8 cellular contexts compared by ENCODE assay signal in the genomic region with DNA sequence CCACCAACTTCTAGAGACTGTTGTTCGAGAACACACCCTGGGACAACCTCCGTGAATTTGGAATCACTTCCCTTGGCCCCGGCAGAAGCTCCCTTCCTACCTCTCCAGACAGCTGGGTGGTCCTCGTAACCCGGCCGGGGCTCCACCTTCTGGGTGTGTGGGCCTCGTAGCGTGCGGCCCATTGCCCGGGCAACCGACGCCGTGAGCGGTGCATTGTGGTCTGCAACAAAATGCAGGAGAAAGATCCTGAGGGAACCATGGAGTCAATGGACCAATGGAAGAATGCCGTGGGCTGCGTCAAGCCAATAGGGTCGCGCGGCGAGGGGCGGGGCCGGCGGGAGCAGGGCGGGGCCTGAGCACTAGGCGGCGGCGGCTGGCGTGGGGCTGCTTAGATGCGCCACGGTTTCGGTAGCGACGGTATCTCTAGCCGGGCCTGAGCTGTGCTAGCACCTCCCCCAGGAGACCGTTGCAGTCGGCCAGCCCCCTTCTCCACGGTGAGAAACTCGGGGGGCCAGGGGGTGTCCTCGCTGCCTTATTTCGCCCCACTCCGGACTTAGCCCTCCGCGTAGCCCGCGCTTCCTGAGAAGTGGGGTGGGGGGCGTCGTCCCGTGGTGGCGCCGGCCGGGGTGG. TPM values are rescaled to one million over a fixed set of nuclear protein-coding genes. Genes with fewer than 3 reads are reported as not detected.
DNase-seq lines count a peak whose midpoint lies in the region; ATAC-seq, FAIRE-seq and TF ChIP-seq lines count a peak whose summit lies in the region.

A gene (plus strand): TSS at position 391 of the 630 bp plus-strand sequence. CDS start 309 bp downstream, outside the sequence.

- H3K4me1 ChIP-seq in OCI-LY3 (ENCODE audit: low read length) (peaks cover 14% of the 10 kb centered on the region), endothelial cell of umbilical vein (ENCODE audit: control insufficient read depth, extremely low read depth, insufficient read depth, low read length) (peaks cover 15% of the 10 kb centered on the region)

- H3K27me3 ChIP-seq in OCI-LY3 (ENCODE audit: low read depth, low read length) (no peaks in the 10 kb centered on the region), endothelial cell of umbilical vein (ENCODE audit: control insufficient read depth in 2 of 2, insufficient read depth in 2 of 2, low read length in 2 of 2) (no peaks in the 10 kb centered on the region)

- peak; percentile 99 for TF ChIP-seq POLR2A in endothelial cell of umbilical vein (IDR thresholded peaks at IDR 0.05; ENCODE audit: low read depth, low read length)

- no peaks in the 10 kb centered on the region for H3K9me3 ChIP-seq in OCI-LY3 (ENCODE audit: insufficient read depth, low read length)
- no peaks in the 10 kb centered on the region for H3K9me3 ChIP-seq in endothelial cell of umbilical vein (replicated peaks; ENCODE audit: control insufficient read depth, insufficient read depth, low read length)

- peak within 1 kb of the TSS; percentile 66; the same call in 1 of the 2 replicates for H2AFZ ChIP-seq in OCI-LY3 (ENCODE audit: low read depth, low read length)
- H2AFZ ChIP-seq in endothelial cell of umbilical vein (ENCODE audit: low read depth, low read length) = peak within 1 kb of the TSS; percentile 4

- peak within 1 kb of the TSS; percentile 96 for H3K4me2 ChIP-seq in OCI-LY3 (ENCODE audit: low read length)
- H3K4me2 ChIP-seq in endothelial cell of umbilical vein (ENCODE audit: insufficient read depth, low read length) = peak within 1 kb of the TSS; percentile 98

- POLR2A ChIA-PET in endothelial cell of umbilical vein (lab: Charles Lee) = interaction anchor here (0.6 to 2.1 kb wide), 7 partner anchors 9 to 57 kb away, joined by 3 to 24 read pairs (median 6); a partner anchor contains a TSS

- H3K9ac ChIP-seq in OCI-LY3 (ENCODE audit: low read length) (peak within 1 kb of the TSS; percentile 96), endothelial cell of umbilical vein (replicated peaks; ENCODE audit: extremely low read depth, insufficient read depth, low read length) (peak within 1 kb of the TSS; percentile 78)

- ATAC-seq in GM21515 (IDR thresholded peaks at IDR 0.05; ENCODE audit: unreplicated experiment) = peak; percentile 86

- H4K20me1 ChIP-seq in OCI-LY3 (ENCODE audit: insufficient read depth, low read length) (peaks cover 11% of the 10 kb centered on the region), endothelial cell of umbilical vein (replicated peaks; ENCODE audit: control insufficient read depth, extremely low read depth, insufficient read depth, low read length) (peaks cover 11% of the 10 kb centered on the region)

- peak within 1 kb of the TSS; percentile 76 for H3K27ac ChIP-seq in OCI-LY3 (ENCODE audit: low read length)
- no peak within 1 kb of the TSS for H3K27ac ChIP-seq in endothelial cell of umbilical vein (ENCODE audit: insufficient read depth, low read depth, low read length)

- peaks cover 24% of the 10 kb centered on the region for H3K36me3 ChIP-seq in OCI-LY3 (replicated peaks; ENCODE audit: low read depth, low read length)
- peaks cover 6 to 10% of the 10 kb centered on the region in 2 experiments for H3K36me3 ChIP-seq in endothelial cell of umbilical vein (ENCODE audit: control insufficient read depth in 2 of 2, extremely low read depth in 1 of 2, insufficient read depth in 2 of 2, low read length in 2 of 2)

- TF ChIP-seq CTCF in OCI-LY3 (IDR thresholded peaks at IDR 0.05; ENCODE audit: low read depth, low read length) = no peak
- no peak for TF ChIP-seq CTCF in endothelial cell of umbilical vein (IDR thresholded peaks at IDR 0.05; ENCODE audit: extremely low read depth in 1 of 2, insufficient read depth in 1 of 2, low read depth in 1 of 2, low read length in 2 of 2)

- H3K79me2 ChIP-seq in OCI-LY3 (ENCODE audit: low read length) (peaks cover 37% of the 10 kb centered on the region), endothelial cell of umbilical vein (ENCODE audit: control insufficient read depth, insufficient read depth, low read length) (peaks cover 24% of the 10 kb centered on the region)

- peak; percentile 80 for FAIRE-seq in endothelial cell of umbilical vein (lab: Jason Lieb, UNC)

- DNase-seq in D341Med (ENCODE audit: low spot score) (peak; percentile 99), HuH-7 (ENCODE audit: low spot score) (peak; percentile 87), endothelial cell of umbilical vein (ENCODE audit: low read depth, low spot score) (peak; percentile 98), middle frontal gyrus (ENCODE audit: extremely low spot score, low spot score) (peak; percentile 88)
- DNase-seq in activated CD8-positive, alpha-beta memory T cell treated with anti-CD3 and anti-CD28 coated beads, Interleukin-2, amount 50 U/mL, for 48 hours = peak; percentile 99
- DNase-seq in stimulated activated CD8-positive, alpha-beta memory T cell treated with anti-CD3 and anti-CD28 coated beads, Interleukin-2, amount 100 ng/mL, for 48 hours (ENCODE audit: low read depth in 2 of 2) = peak; percentile 97 to 98

- dilution Hi-C loops in endothelial cell of umbilical vein (cut with MboI; ENCODE audit: extremely low pct_ligation_motif_present, low sequenced_read_pairs) = no loop called here

- CTCF ChIA-PET in endothelial cell of umbilical vein (lab: Charles Lee) = interaction anchor here (0.7 to 3.6 kb wide), 6 partner anchors 13 to 34 kb away, joined by 3 to 29 read pairs (median 6); a partner anchor contains a TSS

- no TSS peak for BruUV-seq in endothelial cell of umbilical vein (replicated peaks; lab: Mats Ljungman, UMichigan)

- intact Hi-C loops in endothelial cell of umbilical vein (cut with micrococcal nuclease) = loop anchor here (1.0 to 2.0 kb wide), 4 partner anchors 27 to 85 kb away; a partner anchor contains a TSS

- H3K4me3 ChIP-seq in OCI-LY3 (ENCODE audit: low read length) = peak within 1 kb of the TSS; percentile 95
- H3K4me3 ChIP-seq in endothelial cell of umbilical vein (replicated peaks in 1 of 3; ENCODE audit: insufficient read depth in 1 of 3, low read depth in 1 of 3, low read length in 3 of 3) = peak within 1 kb of the TSS; percentile 64 to 98 (median 90)

- no peaks in the 10 kb centered on the region for H3K9me1 ChIP-seq in endothelial cell of umbilical vein (replicated peaks; ENCODE audit: control insufficient read depth, extremely low read depth, insufficient read depth, low read length)

TF ChIP-seq in endothelial cell of umbilical vein, 7 proteins besides CTCF, POLR2A, EP300 and RAD21:
- peak; percentile 99 for TF ChIP-seq POLR2AphosphoS5 (IDR thresholded peaks at IDR 0.05; ENCODE audit: insufficient read depth, low read depth, low read length)
- TF ChIP-seq, protein P1, sequence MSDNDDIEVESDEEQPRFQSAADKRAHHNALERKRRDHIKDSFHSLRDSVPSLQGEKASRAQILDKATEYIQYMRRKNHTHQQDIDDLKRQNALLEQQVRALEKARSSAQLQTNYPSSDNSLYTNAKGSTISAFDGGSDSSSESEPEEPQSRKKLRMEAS (IDR thresholded peaks at IDR 0.05; ENCODE audit: insufficient read depth, insufficient read length) = peak; percentile 40
- TF ChIP-seq GATA2 (IDR thresholded peaks at IDR 0.05; ENCODE audit: insufficient read depth, insufficient read length, low read depth, low read length) = no peak

RNA-seq across cellular contexts. Expression of the gene that starts here (rescaled TPM):
- 469 TPM in 2 replicates for total RNA-seq in endothelial cell of umbilical vein
- 538 and 600 TPM in 2 replicates for polyA plus RNA-seq in endothelial cell of umbilical vein
- 684 and 687 TPM in 2 replicates for polyA plus RNA-seq in endothelial cell of umbilical vein (2011; cell fraction: cytosol; rRNA removed)
- 214 and 254 TPM in 2 replicates for polyA plus RNA-seq in endothelial cell of umbilical vein (2011; cell fraction: nucleus; rRNA removed)
- 725 and 951 TPM in 2 replicates for polyA plus RNA-seq in endothelial cell of umbilical vein (2012)
- polyA minus RNA-seq in endothelial cell of umbilical vein = 130 and 133 TPM in 2 replicates
- polyA minus RNA-seq in endothelial cell of umbilical vein (2011; cell fraction: cytosol; rRNA and poly(A)+ RNA removed) = 137 TPM
- polyA minus RNA-seq in endothelial cell of umbilical vein (2011; cell fraction: nucleus; rRNA and poly(A)+ RNA removed) = 29.7 and 40.4 TPM in 2 replicates
